Comparison of ENCODE assay signal across 10 cellular contexts in the genomic region with DNA sequence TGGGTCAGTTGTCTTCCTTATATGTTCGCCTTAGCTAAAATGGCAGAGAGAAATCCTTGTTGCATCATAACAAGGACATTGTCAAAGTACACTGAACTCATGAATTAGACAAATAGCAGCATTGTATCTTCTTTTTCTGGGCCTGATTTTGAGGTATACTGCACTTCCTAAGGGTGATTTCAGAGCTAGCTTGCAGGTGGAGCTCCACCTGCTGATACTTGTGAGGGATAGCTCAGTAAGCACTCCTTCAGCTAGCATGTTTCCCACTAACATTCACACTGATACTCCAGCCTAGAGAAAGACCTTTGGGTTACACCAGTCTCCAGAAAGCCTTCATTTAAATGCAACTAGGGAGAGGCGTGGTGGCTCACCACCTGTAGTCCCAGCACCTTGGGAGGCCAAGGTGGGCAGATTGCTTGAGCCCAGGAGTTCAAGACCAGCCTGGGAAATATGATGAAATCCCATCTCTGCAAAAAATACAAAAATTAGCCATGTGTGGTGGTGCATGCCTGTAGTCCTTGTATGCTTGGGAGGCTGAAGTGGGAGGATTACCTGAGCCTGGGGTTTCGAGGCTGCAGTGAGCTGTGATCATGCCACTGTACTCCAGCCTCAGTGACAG. TPM values are rescaled to one million over a fixed set of nuclear protein-coding genes. Genes with fewer than 3 reads are reported as not detected.
DNase-seq lines count a peak whose midpoint lies in the region; ATAC-seq and TF ChIP-seq lines count a peak whose summit lies in the region.
"Had no signal": no experiment of that assay in that cellular context is flagged by ENCODE, and none has a peak within 500 bp of the region (broad histone marks: within the 10 kb centered on the region; RNA-seq: fewer than 3 reads in every experiment).

No MANE protein-coding gene starts in this region.

- H3K9me2 ChIP-seq in Karpas-422 (replicated peaks; ENCODE audit: insufficient read depth, low read length): no peaks in the 10 kb centered on the region

- H3K27me3 Mint-ChIP-seq in naive thymus-derived CD8-positive, alpha-beta T cell: no peaks in the 10 kb centered on the region

- H3K4me3 ChIP-seq in Karpas-422 (ENCODE audit: low read length) (no peak overlapping the region), astrocyte of the cerebellum (ENCODE audit: low read depth, low read length) (no peak overlapping the region)
- H3K4me3 ChIP-seq: uterus had no signal

- H3K4me2 ChIP-seq in Karpas-422 (ENCODE audit: low read depth, low read length, poor library complexity, severe bottlenecking): no peak overlapping the region

- no peaks in the 10 kb centered on the region for H4K20me1 ChIP-seq in Karpas-422 (ENCODE audit: insufficient read depth, low read depth, low read length)

- no peaks in the 10 kb centered on the region for H3K27me3 ChIP-seq in Karpas-422 (ENCODE audit: low read length)
- H3K27me3 ChIP-seq: uterus had no signal

- H3K9me3 Mint-ChIP-seq in naive thymus-derived CD8-positive, alpha-beta T cell: no peaks in the 10 kb centered on the region

- POLR2A ChIA-PET in naive thymus-derived CD8-positive, alpha-beta T cell (lab: Charles Lee): no interaction called here

- TF ChIP-seq CTCF in astrocyte of the cerebellum (IDR thresholded peaks at IDR 0.05; ENCODE audit: low read depth, low read length, missing control alignments): peak; percentile 27

- in situ Hi-C loops in astrocyte of the cerebellum (cut with HindIII; ENCODE audit: low sequenced_read_pairs): no loop called here

- DNase-seq in NCI-H1105 treated with DMSO at 0.1 percent for 48 hours (lab: John Stamatoyannopoulos, UW) (peak; percentile 21), NCI-H1105 (lab: John Stamatoyannopoulos, UW) (no peak), Karpas-422 (peak; percentile 56), astrocyte of the cerebellum (ENCODE audit: low read depth) (no peak)
- DNase-seq in naive thymus-derived CD8-positive, alpha-beta T cell: peak in 2 of 10 donors; percentile 7 to 14
- DNase-seq: kidney glomerular epithelial cell, uterus had no signal

- H3K9me3 ChIP-seq in Karpas-422 (ENCODE audit: low read length): no peaks in the 10 kb centered on the region
- H3K9me3 ChIP-seq: uterus had no signal

- H3K4me3 Mint-ChIP-seq in naive thymus-derived CD8-positive, alpha-beta T cell: no peak overlapping the region

- H3K36me3 ChIP-seq in Karpas-422 (ENCODE audit: insufficient read depth, low read length): no peaks in the 10 kb centered on the region
- H3K36me3 ChIP-seq: uterus had no signal

- H2AFZ ChIP-seq in Karpas-422 (ENCODE audit: low read length): no peak overlapping the region

- ATAC-seq in naive thymus-derived CD8-positive, alpha-beta T cell: peak; percentile 49 to 64
- ATAC-seq in GM19023 (IDR thresholded peaks at IDR 0.05; ENCODE audit: unreplicated experiment): no peak
- ATAC-seq in GM18868 (IDR thresholded peaks at IDR 0.05; ENCODE audit: unreplicated experiment): no peak
- no peak for ATAC-seq in HG02642 (IDR thresholded peaks at IDR 0.05; ENCODE audit: poor library complexity, unreplicated experiment)

- no peak overlapping the region for H3K27ac Mint-ChIP-seq in naive thymus-derived CD8-positive, alpha-beta T cell

- no peaks in the 10 kb centered on the region for H3K36me3 Mint-ChIP-seq in naive thymus-derived CD8-positive, alpha-beta T cell

- H3K9ac ChIP-seq in Karpas-422 (ENCODE audit: low read length): no peak overlapping the region

- H3K4me1 Mint-ChIP-seq in naive thymus-derived CD8-positive, alpha-beta T cell: peaks cover 0 to 18% (median 4%) of the 10 kb centered on the region in 4 donors

- H3K79me2 ChIP-seq in Karpas-422 (ENCODE audit: low read length): no peaks in the 10 kb centered on the region

- H3K4me1 ChIP-seq in Karpas-422 (ENCODE audit: low read length): peaks cover 11% of the 10 kb centered on the region
- H3K4me1 ChIP-seq: uterus had no signal

- H3K27ac ChIP-seq in Karpas-422 (ENCODE audit: low read length): no peak overlapping the region
- H3K27ac ChIP-seq: uterus had no signal

RNA-seq across cellular contexts. Expression of gene JAM3, which starts 29.8 kb away (rescaled TPM):
- total RNA-seq in Karpas-422 (2014; rRNA removed; shearing (Covaris generic); ENCODE audit: low replicate concordance): 0.65 and 4.8 TPM in 2 replicates
- 1 to 10 TPM; 8.5 to 9.1 TPM for total RNA-seq in naive thymus-derived CD8-positive, alpha-beta T cell
- polyA plus RNA-seq in naive thymus-derived CD8-positive, alpha-beta T cell: 1 to 10 TPM; 4.2 to 6.5 (median 4.8) TPM

Comparison
In these comparisons a context has a peak if more than half of its experiments do, and no peak if none do; other contexts are left out.
1. DNase-seq: peak in NCI-H1105 treated with DMSO at 0.1 percent for 48 hours (single experiment) and Karpas-422 (single experiment); none in NCI-H1105 (single experiment) and astrocyte of the cerebellum (single experiment).
2. ATAC-seq: peak in naive thymus-derived CD8-positive, alpha-beta T cell (2 of 2); none in GM19023 (single experiment), GM18868 (single experiment) and HG02642 (single experiment).